1 cellular context compared by ENCODE assay signal in the genomic region with DNA sequence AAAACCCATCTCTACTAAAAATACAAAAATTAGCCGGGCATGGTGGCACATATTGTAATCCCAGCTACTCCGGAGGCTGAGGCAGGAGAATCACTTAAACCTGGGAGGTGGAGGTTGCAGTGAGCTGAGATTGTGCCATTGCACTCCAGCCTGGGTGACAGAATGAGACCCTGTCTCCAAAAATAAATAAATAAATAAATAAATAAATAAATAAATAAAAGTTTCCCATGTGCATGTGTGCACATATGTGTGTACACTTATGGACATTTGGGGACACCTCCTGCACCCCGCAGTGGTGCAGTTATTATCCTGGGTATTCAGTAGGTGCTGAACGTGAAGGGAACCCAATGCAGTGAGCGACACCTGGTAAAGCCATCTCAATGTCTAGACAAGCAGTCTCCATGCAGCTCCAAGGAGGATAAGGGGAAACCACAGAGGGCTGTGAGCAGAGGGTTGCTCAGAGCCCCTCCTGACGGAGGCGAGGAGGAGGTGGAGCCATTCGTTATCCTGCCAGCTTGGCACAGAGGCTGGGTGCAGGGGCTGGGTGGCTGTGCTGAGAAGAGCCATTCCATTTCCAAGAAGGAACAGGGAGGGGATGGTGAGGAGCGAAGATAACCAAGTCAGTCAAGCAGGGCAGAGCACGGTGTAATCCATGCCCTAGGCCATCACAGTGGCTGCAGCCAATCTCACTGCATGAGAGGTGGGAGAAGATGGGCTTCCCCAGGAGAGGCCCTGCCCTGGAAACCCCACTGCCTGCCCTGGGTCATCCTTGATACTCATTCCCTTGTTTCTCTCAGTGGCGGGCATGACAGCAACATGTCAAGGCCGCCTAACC.
TF ChIP-seq lines count a peak whose summit lies in the region.

No MANE protein-coding gene starts in this region.

TF ChIP-seq in K562, 482 proteins besides CTCF, POLR2A, EP300 and RAD21:
- TF ChIP-seq ZNF583 (CRISPR knock-in tag; IDR thresholded peaks at IDR 0.05) (no peak), ZNF79 (CRISPR knock-in tag; IDR thresholded peaks at IDR 0.05; ENCODE audit: low read depth) (no peak), MCM7 (IDR thresholded peaks at IDR 0.05) (no peak), GATAD2B (IDR thresholded peaks at IDR 0.05; ENCODE audit: borderline replicate concordance) (no peak), ZNF436 (CRISPR knock-in tag; IDR thresholded peaks at IDR 0.05) (no peak), ZFX (CRISPR knock-in tag; IDR thresholded peaks at IDR 0.05) (no peak), NCOA6 (IDR thresholded peaks at IDR 0.05) (no peak), NCOA2 (IDR thresholded peaks at IDR 0.05; ENCODE audit: partially characterized antibody in 2 of 2) (no peak), ZNF449 (CRISPR knock-in tag; IDR thresholded peaks at IDR 0.05) (no peak), ZNF586 (CRISPR knock-in tag; conservative IDR thresholded peaks at IDR 0.05) (no peak), ZBTB5 (IDR thresholded peaks at IDR 0.05) (no peak), ZNF655 (CRISPR knock-in tag; IDR thresholded peaks at IDR 0.05) (no peak), ARID3B (CRISPR knock-in tag; IDR thresholded peaks at IDR 0.05; ENCODE audit: borderline replicate concordance) (no peak)
- TF ChIP-seq, protein P1, sequence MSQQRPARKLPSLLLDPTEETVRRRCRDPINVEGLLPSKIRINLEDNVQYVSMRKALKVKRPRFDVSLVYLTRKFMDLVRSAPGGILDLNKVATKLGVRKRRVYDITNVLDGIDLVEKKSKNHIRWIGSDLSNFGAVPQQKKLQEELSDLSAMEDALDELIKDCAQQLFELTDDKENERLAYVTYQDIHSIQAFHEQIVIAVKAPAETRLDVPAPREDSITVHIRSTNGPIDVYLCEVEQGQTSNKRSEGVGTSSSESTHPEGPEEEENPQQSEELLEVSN (IDR thresholded peaks at IDR 0.05; ENCODE audit: borderline replicate concordance in 1 of 2, extremely low read depth in 1 of 2, insufficient read depth in 1 of 2, insufficient read length in 1 of 2, low read depth in 1 of 2, low read length in 1 of 2, poor library complexity in 1 of 2, severe bottlenecking in 1 of 2): no peak
